ENCODE assay signal across 1 cellular context in genomic region chr21:29024474-29025327, GRCh38.
TF ChIP-seq lines count a peak whose summit lies in the region.

Gene USP16, plus strand, starts transcription at chr21:29024668. Its CDS starts 3,246 bp downstream, at chr21:29027914.

TF ChIP-seq in K562, 482 proteins besides CTCF, POLR2A, EP300 and RAD21 (continued from another document and continues in another):
- TF ChIP-seq TFE3 (CRISPR knock-in tag; IDR thresholded peaks at IDR 0.05), result no peak
- TF ChIP-seq MNT (conservative IDR thresholded peaks at IDR 0.05), result peak; percentile 95 to 97
- no peak for TF ChIP-seq HMG20B (CRISPR knock-in tag; IDR thresholded peaks at IDR 0.05)
- TF ChIP-seq ZKSCAN1 (IDR thresholded peaks at IDR 0.05; ENCODE audit: low read depth, low read length), result no peak; the same call in 1 of the 2 replicates
- TF ChIP-seq RBM22 (IDR thresholded peaks at IDR 0.05; ENCODE audit: low read depth, low read length, poor library complexity, severe bottlenecking), result peak; percentile 32
- TF ChIP-seq ZNF511 (CRISPR knock-in tag; IDR thresholded peaks at IDR 0.05), result peak; percentile 77; the same call in 1 of the 2 replicates
- TF ChIP-seq FOXK1 (CRISPR knock-in tag; IDR thresholded peaks at IDR 0.05; ENCODE audit: borderline replicate concordance), result no peak
- peak; percentile 19; the same call in 1 of the 2 replicates for TF ChIP-seq NFIC (IDR thresholded peaks at IDR 0.05)
- TF ChIP-seq ESRRA (IDR thresholded peaks at IDR 0.05; ENCODE audit: borderline replicate concordance, low read depth), result peak; percentile 86
- peak; percentile 47 for TF ChIP-seq TAF9B (IDR thresholded peaks at IDR 0.05; ENCODE audit: partially characterized antibody)
- TF ChIP-seq ERF (CRISPR knock-in tag; IDR thresholded peaks at IDR 0.05), result peak; percentile 19; the same call in 1 of the 2 replicates
- TF ChIP-seq ZNF384 (IDR thresholded peaks at IDR 0.05; ENCODE audit: low read depth, low read length), result 0 out of 2 replicates have a peak, but pooled peaks have one; percentile 21
- peak; percentile 94 to 96 for TF ChIP-seq SIN3A (IDR thresholded peaks at IDR 0.05; ENCODE audit: borderline replicate concordance in 2 of 2, control insufficient read depth in 1 of 2, low read depth in 2 of 2, low read length in 2 of 2)
- no peak for TF ChIP-seq ARID1B (IDR thresholded peaks at IDR 0.05)
- no peak for TF ChIP-seq ZNF354B (CRISPR knock-in tag; IDR thresholded peaks at IDR 0.05)
- peak; percentile 2; the same call in 1 of the 2 replicates for TF ChIP-seq HBP1 (CRISPR knock-in tag; IDR thresholded peaks at IDR 0.05)
- no peak for TF ChIP-seq FOXA3 (CRISPR knock-in tag; conservative IDR thresholded peaks at IDR 0.05 in 1 of 2, IDR thresholded peaks at IDR 0.05 in 1 of 2)
- peak; percentile 99 for TF ChIP-seq NR2C1 (IDR thresholded peaks at IDR 0.05)
- TF ChIP-seq NR2C1 (tag; IDR thresholded peaks at IDR 0.05), result peak; percentile 99
- peak; percentile 90; the same call in 1 of the 2 replicates for TF ChIP-seq MTA3 (IDR thresholded peaks at IDR 0.05; ENCODE audit: borderline replicate concordance)
- TF ChIP-seq KHSRP (IDR thresholded peaks at IDR 0.05), result peak; percentile 88
- TF ChIP-seq DPF2 (IDR thresholded peaks at IDR 0.05), result peak; percentile 43; the same call in 1 of the 2 replicates
- peak; percentile 96 for TF ChIP-seq NKRF (IDR thresholded peaks at IDR 0.05; ENCODE audit: borderline replicate concordance)
- TF ChIP-seq ZNF639 (CRISPR knock-in tag; conservative IDR thresholded peaks at IDR 0.05 in 1 of 2, IDR thresholded peaks at IDR 0.05 in 1 of 2), result peak in 1 of 2 experiments; percentile 89; a peak in 2 of 4 replicates
- peak; percentile 61; the same call in 1 of the 2 replicates for TF ChIP-seq REST (CRISPR knock-in tag; IDR thresholded peaks at IDR 0.05; ENCODE audit: low read depth)
- TF ChIP-seq RBM25 (IDR thresholded peaks at IDR 0.05; ENCODE audit: low read depth, low read length, severe bottlenecking), result peak; percentile 95
- peak; percentile 83 for TF ChIP-seq ZBTB2 (IDR thresholded peaks at IDR 0.05)
- no peak for TF ChIP-seq ZNF347 (CRISPR knock-in tag; IDR thresholded peaks at IDR 0.05; ENCODE audit: low read depth)
- TF ChIP-seq MYBL2 (IDR thresholded peaks at IDR 0.05; ENCODE audit: low read depth), result peak; percentile 67; the same call in 1 of the 2 replicates
- no peak for TF ChIP-seq MYBL2 (CRISPR knock-in tag; IDR thresholded peaks at IDR 0.05; ENCODE audit: borderline replicate concordance)
- no peak for TF ChIP-seq MTF1 (CRISPR knock-in tag; IDR thresholded peaks at IDR 0.05; ENCODE audit: borderline replicate concordance)
- TF ChIP-seq JUN (IDR thresholded peaks at IDR 0.05; ENCODE audit: borderline replicate concordance, low read depth, low read length), result peak; percentile 51; the same call in 1 of the 2 replicates
- TF ChIP-seq JUN (CRISPR knock-in tag; IDR thresholded peaks at IDR 0.05; ENCODE audit: borderline replicate concordance), result peak; percentile 39; the same call in 1 of the 2 replicates
- TF ChIP-seq CSDE1 (IDR thresholded peaks at IDR 0.05), result peak in 1 of 2 experiments; percentile 76; a peak in 2 of 4 replicates
- TF ChIP-seq SOX6 (IDR thresholded peaks at IDR 0.05), result no peak
- peak; percentile 92 for TF ChIP-seq E2F8 (IDR thresholded peaks at IDR 0.05; ENCODE audit: low read depth, partially characterized antibody)
- TF ChIP-seq CBFA2T2 (conservative IDR thresholded peaks at IDR 0.05), result no peak
- TF ChIP-seq CREB3L1 (IDR thresholded peaks at IDR 0.05; ENCODE audit: borderline replicate concordance, low read depth), result peak; percentile 87
- TF ChIP-seq TFAM (CRISPR knock-in tag; conservative IDR thresholded peaks at IDR 0.05), result no peak
- no peak for TF ChIP-seq ZNF449 (CRISPR knock-in tag; IDR thresholded peaks at IDR 0.05)
